Comparison of ENCODE assay signal across 17 cellular contexts in the genomic region with DNA sequence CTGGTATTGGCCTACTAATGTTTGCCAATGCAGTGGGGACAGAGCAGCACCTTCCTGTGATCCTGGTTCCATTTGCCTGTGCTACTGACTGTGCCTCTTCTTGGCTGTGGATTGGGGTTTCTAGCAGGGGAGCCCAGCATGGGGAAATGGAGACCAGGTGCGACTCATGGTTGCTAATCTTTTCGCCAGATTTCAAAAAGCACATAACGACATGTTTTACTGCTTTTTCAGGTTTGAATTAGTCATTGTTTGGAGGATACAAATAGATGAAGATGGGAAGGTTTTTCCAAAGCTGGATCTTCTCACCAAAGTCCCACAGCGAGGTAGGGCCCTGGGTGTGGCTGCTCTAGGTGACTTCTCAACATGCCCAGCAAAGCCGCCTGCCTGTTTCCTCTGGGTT. TPM values are rescaled to one million over a fixed set of nuclear protein-coding genes. Genes with fewer than 3 reads are reported as not detected.
DNase-seq lines count a peak whose midpoint lies in the region; ATAC-seq, FAIRE-seq and TF ChIP-seq lines count a peak whose summit lies in the region.
"Had no signal": no experiment of that assay in that cellular context is flagged by ENCODE, and none has a peak within 500 bp of the region (broad histone marks: within the 10 kb centered on the region; RNA-seq: fewer than 3 reads in every experiment).

No MANE protein-coding gene starts in this region.

- H3K27me3 ChIP-seq in bronchial epithelial cell (ENCODE audit: control insufficient read depth, insufficient read depth, low read length): no peaks in the 10 kb centered on the region
- H3K27me3 ChIP-seq in foreskin keratinocyte: no peaks in the 10 kb centered on the region

- CTCF ChIA-PET in RWPE1 (lab: Yijun Ruan, JAX): interaction anchor here (0.6 kb wide), 1 partner anchor 280 kb away, joined by 3 read pairs; no protein-coding TSS in a partner anchor

- H3K4me3 ChIP-seq in bronchial epithelial cell (ENCODE audit: low read depth, low read length) (no peak overlapping the region), skin epidermis (no peak overlapping the region)
- H3K4me3 ChIP-seq: GM12878 had no signal

- no peak for TF ChIP-seq CTCF in RWPE1 (conservative IDR thresholded peaks at IDR 0.05; ENCODE audit: low read depth)
- no peak for TF ChIP-seq CTCF in bronchial epithelial cell (IDR thresholded peaks at IDR 0.05; ENCODE audit: insufficient read depth, low read length, severe bottlenecking)
- no peak for TF ChIP-seq CTCF in foreskin keratinocyte (conservative IDR thresholded peaks at IDR 0.05)

- ATAC-seq in foreskin keratinocyte (peak; percentile 18), GM21529 (IDR thresholded peaks at IDR 0.05; ENCODE audit: unreplicated experiment) (no peak)
- ATAC-seq: GM12878, HCT116, Panc1 had no signal

- DNase-seq in RWPE1 (ENCODE audit: low spot score): peak; percentile 35
- peak; percentile 36 for DNase-seq in bronchial epithelial cell (ENCODE audit: low read depth)
- DNase-seq in foreskin keratinocyte: no peak
- DNase-seq in GDM1 (lab: John Stamatoyannopoulos, UW): no peak
- DNase-seq in H54 (ENCODE audit: insufficient read length, low spot score): no peak
- DNase-seq: ACHN; CD4-positive, CD25-positive, alpha-beta regulatory T cell; DMS53; NCI-H187 treated with DMSO at 0.1 percent for 48 hours; NCI-H2171; NCI-H82 had no signal

- H3K36me3 ChIP-seq in bronchial epithelial cell (ENCODE audit: control insufficient read depth, insufficient read depth, low read length): peaks cover 28% of the 10 kb centered on the region

- no peaks in the 10 kb centered on the region for H3K4me1 ChIP-seq in foreskin keratinocyte

- POLR2A ChIA-PET in RWPE1 (lab: Yijun Ruan, JAX; ENCODE audit: low non-redundant PET): no interaction called here

- TF ChIP-seq POLR2A in H54 (IDR thresholded peaks at IDR 0.05; ENCODE audit: low read depth, low read length): no peak

- peak; percentile 13 for FAIRE-seq in bronchial epithelial cell (lab: Jason Lieb, UNC)
- FAIRE-seq in H54 (lab: Jason Lieb, UNC): no peak
- FAIRE-seq: GM12878, GM18507 had no signal

- H3K27ac ChIP-seq in RWPE1: peak overlapping the region; percentile 58
- H3K27ac ChIP-seq in foreskin keratinocyte: peak overlapping the region; percentile 31
- H3K27ac ChIP-seq in skin epidermis: peak overlapping the region in 17 of 21 experiments; percentile 12 to 87 (median 72)

RNA-seq across cellular contexts. Expression of gene IPPK, which starts 57.6 kb away (rescaled TPM):
- total RNA-seq in bronchial epithelial cell: 27.6 and 38.8 TPM in 2 replicates
- 16.7 and 17.1 TPM in 2 replicates for total RNA-seq in foreskin keratinocyte
- 10.4 and 12.9 TPM in 2 replicates for polyA plus RNA-seq in foreskin keratinocyte

Comparison
In these comparisons a context has a peak if more than half of its experiments do, and no peak if none do; other contexts are left out.
1. DNase-seq: peak in RWPE1 (single experiment) and bronchial epithelial cell (single experiment); none in foreskin keratinocyte (0 of 2), GDM1 (single experiment) and H54 (single experiment).
2. Peak in every context shown above with its lines, with median percentiles within 50 percentile points of each other: H3K27ac ChIP-seq.